Comparison of ENCODE assay signal across 21 cellular contexts in the genomic region with DNA sequence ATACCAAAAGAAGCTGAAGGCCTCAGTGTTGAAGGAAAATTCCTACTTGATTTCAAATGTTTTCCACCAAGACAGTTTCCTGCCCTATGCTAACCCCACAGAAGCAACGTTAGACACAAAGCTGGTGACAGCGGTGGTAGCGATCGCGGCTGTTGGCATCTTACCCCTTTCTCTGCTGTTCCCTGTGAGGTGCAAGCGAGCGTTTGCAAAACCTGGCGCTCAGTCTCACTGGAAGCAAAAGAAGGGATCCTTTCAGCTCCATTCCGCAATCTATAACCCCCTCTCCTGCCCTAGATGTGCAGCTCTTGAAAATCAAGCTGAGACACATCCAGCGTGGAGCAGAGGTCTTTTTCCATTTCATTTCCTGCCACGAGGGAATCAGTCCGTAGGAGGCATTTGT. TPM values are rescaled to one million over a fixed set of nuclear protein-coding genes. Genes with fewer than 3 reads are reported as not detected.
DNase-seq lines count a peak whose midpoint lies in the region; ATAC-seq, FAIRE-seq and TF ChIP-seq lines count a peak whose summit lies in the region.
"Had no signal": no experiment of that assay in that cellular context is flagged by ENCODE, and none has a peak within 500 bp of the region (broad histone marks: within the 10 kb centered on the region; RNA-seq: fewer than 3 reads in every experiment).

No MANE protein-coding gene starts in this region.

- no peak for TF ChIP-seq RAD21 in K562 (CRISPR knock-in tag; conservative IDR thresholded peaks at IDR 0.05 in 1 of 2, IDR thresholded peaks at IDR 0.05 in 1 of 2)

- peaks cover 6% of the 10 kb centered on the region; the same call in 1 of the 3 replicates for H3K4me1 Mint-ChIP-seq in GM23338
- no peaks in the 10 kb centered on the region for H3K4me1 Mint-ChIP-seq in activated naive CD4-positive, alpha-beta T cell treated with anti-CD3 and anti-CD28 coated beads, Interleukin-2, amount 10 ng/mL, durations not matched to agents 7 days and 5 days
- H3K4me1 Mint-ChIP-seq: CD14-positive monocyte had no signal

- no peaks in the 10 kb centered on the region for H3K27me3 Mint-ChIP-seq in GM23338 (ENCODE audit: insufficient read depth, low read depth, poor library complexity)
- H3K27me3 Mint-ChIP-seq in activated naive CD4-positive, alpha-beta T cell treated with anti-CD3 and anti-CD28 coated beads, Interleukin-2, amount 10 ng/mL, durations not matched to agents 7 days and 5 days: peaks cover 3% of the 10 kb centered on the region

- no peaks in the 10 kb centered on the region for H3K27me3 ChIP-seq in GM23338 (ENCODE audit: insufficient read depth)
- no peaks in the 10 kb centered on the region for H3K27me3 ChIP-seq in K562 (ENCODE audit: control insufficient read depth in 2 of 2, insufficient read depth in 2 of 2, low read length in 2 of 2)
- no peaks in the 10 kb centered on the region for H3K27me3 ChIP-seq in foreskin keratinocyte

- H3K36me3 ChIP-seq in GM23338 (ENCODE audit: insufficient read depth) (no peaks in the 10 kb centered on the region), K562 (ENCODE audit: control insufficient read depth, insufficient read depth, low read length) (no peaks in the 10 kb centered on the region)

- 48% methylated on average over 12 of the region's 12 CpGs for WGBS in K562 (ENCODE audit: insufficient coverage, low coverage, missing lambda C conversion rate)

- no peaks in the 10 kb centered on the region for H3K9me2 ChIP-seq in GM23338 (ENCODE audit: insufficient read depth)

- ATAC-seq in GM23338 (no peak), K562 (no peak), foreskin keratinocyte (no peak)
- ATAC-seq: CD8-positive, alpha-beta T cell; HCT116 had no signal

- H3K27ac ChIP-seq in GM23338 (ENCODE audit: low read depth) (no peak overlapping the region), K562 (ENCODE audit: extremely low read depth, low read depth, low read length) (no peak overlapping the region), foreskin keratinocyte (no peak overlapping the region)
- H3K27ac ChIP-seq: 22Rv1 had no signal

- H3K9me3 ChIP-seq in K562 (replicated peaks; ENCODE audit: control insufficient read depth, insufficient read depth, low read depth, low read length): no peaks in the 10 kb centered on the region

- FAIRE-seq in K562 (lab: Jason Lieb, UNC): no peak
- FAIRE-seq: D721Med, G401.6, GM12891, GM19239, H54 had no signal

- no peaks in the 10 kb centered on the region for H3K4me1 ChIP-seq in GM23338 (ENCODE audit: insufficient read depth)
- peaks cover 0 to 5% of the 10 kb centered on the region in 2 experiments; a peak in 3 of 5 replicates for H3K4me1 ChIP-seq in K562 (replicated peaks in 1 of 2; ENCODE audit: control insufficient read depth in 2 of 2, insufficient read depth in 2 of 2, low read length in 2 of 2)
- H3K4me1 ChIP-seq in foreskin keratinocyte: no peaks in the 10 kb centered on the region

- in situ Hi-C loops in K562 (cut with MboI): no loop called here

- intact Hi-C loops in K562 (cut with micrococcal nuclease): no loop called here

- no TSS peak for BruUV-seq in K562 (replicated peaks; lab: Mats Ljungman, UMichigan)

- TF ChIP-seq POLR2A in K562 (conservative IDR thresholded peaks at IDR 0.05): no peak

- H3K4me2 ChIP-seq in GM23338 (no peak overlapping the region), K562 (ENCODE audit: insufficient read depth, low read length) (no peak overlapping the region)

- H3K4me3 Mint-ChIP-seq in GM23338: no peak overlapping the region
- no peak overlapping the region for H3K4me3 Mint-ChIP-seq in activated naive CD4-positive, alpha-beta T cell treated with anti-CD3 and anti-CD28 coated beads, Interleukin-2, amount 10 ng/mL, durations not matched to agents 7 days and 5 days
- H3K4me3 Mint-ChIP-seq: CD14-positive monocyte; CD8-positive, alpha-beta T cell had no signal

- H3K27ac Mint-ChIP-seq in GM23338: no peak overlapping the region
- no peak overlapping the region for H3K27ac Mint-ChIP-seq in activated naive CD4-positive, alpha-beta T cell treated with anti-CD3 and anti-CD28 coated beads, Interleukin-2, amount 10 ng/mL, durations not matched to agents 7 days and 5 days
- H3K27ac Mint-ChIP-seq: CD14-positive monocyte; CD8-positive, alpha-beta T cell had no signal

- no peak overlapping the region for H3K9ac ChIP-seq in K562 (ENCODE audit: insufficient read depth in 1 of 2, low read depth in 2 of 2, low read length in 2 of 2)

- H2AFZ ChIP-seq in GM23338 (peak overlapping the region; percentile 47; the same call in 1 of the 2 replicates), K562 (ENCODE audit: low read depth, low read length) (peak overlapping the region; percentile 54; the same call in 1 of the 2 replicates)

- POLR2A ChIA-PET in K562 (lab: Yijun Ruan, JAX): interaction anchor here (0.6 to 0.8 kb wide), 2 partner anchors 9 to 18 kb away, joined by 3 read pairs; no protein-coding TSS in a partner anchor

- no peaks in the 10 kb centered on the region for H3K36me3 Mint-ChIP-seq in GM23338 (ENCODE audit: low read depth)
- H3K36me3 Mint-ChIP-seq in activated naive CD4-positive, alpha-beta T cell treated with anti-CD3 and anti-CD28 coated beads, Interleukin-2, amount 10 ng/mL, durations not matched to agents 7 days and 5 days: no peaks in the 10 kb centered on the region
- H3K36me3 Mint-ChIP-seq: CD14-positive monocyte; CD8-positive, alpha-beta T cell had no signal

- H3F3A ChIP-seq in GM23338 (replicated peaks; ENCODE audit: low read depth): no peaks in the 10 kb centered on the region

- no peaks in the 10 kb centered on the region for H3K9me1 ChIP-seq in K562 (ENCODE audit: control insufficient read depth, insufficient read depth, low read length)

- H3K4me3 ChIP-seq in GM23338: no peak overlapping the region
- no peak overlapping the region for H3K4me3 ChIP-seq in K562

- H3K79me2 ChIP-seq in GM23338 (replicated peaks; ENCODE audit: insufficient read depth): no peaks in the 10 kb centered on the region
- no peaks in the 10 kb centered on the region for H3K79me2 ChIP-seq in K562 (ENCODE audit: control insufficient read depth, insufficient read depth, low read length)

- no peak for TF ChIP-seq EP300 in K562 (IDR thresholded peaks at IDR 0.05; ENCODE audit: low read length)

- CTCF ChIA-PET in K562 (lab: Yijun Ruan, JAX; ENCODE audit: low intra/inter-chr PET ratio): no interaction called here
- CTCF ChIA-PET in activated naive CD4-positive, alpha-beta T cell treated with anti-CD3 and anti-CD28 coated beads, Interleukin-2, amount 10 ng/mL, durations not matched to agents 7 days and 5 days (lab: Charles Lee): no interaction called here

- H4K20me1 ChIP-seq in GM23338 (replicated peaks; ENCODE audit: insufficient read depth): no peaks in the 10 kb centered on the region
- H4K20me1 ChIP-seq in K562 (replicated peaks; ENCODE audit: control insufficient read depth, insufficient read depth, low read length): no peaks in the 10 kb centered on the region

- TF ChIP-seq CTCF in GM23338 (conservative IDR thresholded peaks at IDR 0.05; ENCODE audit: low read depth in 2 of 2): no peak
- no peak for TF ChIP-seq CTCF in K562 (IDR thresholded peaks at IDR 0.05 in 2 of 3, conservative IDR thresholded peaks at IDR 0.05 in 1 of 3; ENCODE audit: insufficient read depth in 2 of 3, low read depth in 1 of 3, low read length in 3 of 3)
- no peak for TF ChIP-seq CTCF in foreskin keratinocyte (conservative IDR thresholded peaks at IDR 0.05)

- H3K9me3 Mint-ChIP-seq in GM23338: no peaks in the 10 kb centered on the region; the same call in 1 of the 3 replicates
- no peaks in the 10 kb centered on the region for H3K9me3 Mint-ChIP-seq in activated naive CD4-positive, alpha-beta T cell treated with anti-CD3 and anti-CD28 coated beads, Interleukin-2, amount 10 ng/mL, durations not matched to agents 7 days and 5 days

- DNase-seq in GM23338 (ENCODE audit: low spot score): no peak
- no peak for DNase-seq in K562 (ENCODE audit: extremely low read depth in 1 of 4, low spot score in 3 of 4)
- DNase-seq in inferior parietal cortex (ENCODE audit: extremely low spot score): peak; percentile 21
- peak; percentile 2 for DNase-seq in putamen (ENCODE audit: low spot score)
- DNase-seq in pons (ENCODE audit: low spot score): no peak
- no peak for DNase-seq in foreskin keratinocyte
- DNase-seq in kidney tubule cell (ENCODE audit: low spot score): no peak
- DNase-seq in activated naive CD4-positive, alpha-beta T cell treated with anti-CD3 and anti-CD28 coated beads, Interleukin-2, amount 10 ng/mL, durations not matched to agents 7 days and 5 days: no peak
- DNase-seq: CD8-positive, alpha-beta T cell; COR-L47; DMS153; DMS79 treated with DMSO at 0.1 percent for 48 hours; EL had no signal

TF ChIP-seq in K562, 482 proteins besides CTCF, POLR2A, EP300 and RAD21 (continues in another document):
- no peak for TF ChIP-seq PURB (CRISPR knock-in tag; IDR thresholded peaks at IDR 0.05; ENCODE audit: low read depth)
- no peak for TF ChIP-seq RBM34 (IDR thresholded peaks at IDR 0.05; ENCODE audit: borderline replicate concordance, insufficient read depth, low read length)
- TF ChIP-seq FOXK1 (CRISPR knock-in tag; IDR thresholded peaks at IDR 0.05; ENCODE audit: borderline replicate concordance): no peak
- TF ChIP-seq KLF16 (IDR thresholded peaks at IDR 0.05): no peak
- TF ChIP-seq ZNF274 (IDR thresholded peaks at IDR 0.05; ENCODE audit: borderline replicate concordance, low read depth, low read length): no peak
- TF ChIP-seq ZNF431 (CRISPR knock-in tag; IDR thresholded peaks at IDR 0.05): no peak

RNA-seq across cellular contexts. Expression of a gene that starts 20.1 kb away (rescaled TPM):
- total RNA-seq in GM23338 (2014; rRNA removed; shearing (Covaris generic)): 87.0 and 135 TPM in 2 replicates
- polyA plus RNA-seq in GM23338 (2016; fragmentation: Nextera tagmentation; extraction: Ambion mirVana) (110 and 119 TPM in 2 replicates), K562 (2011; rRNA removed) (16.7 and 29.0 TPM in 2 replicates), K562 (2014; fragmentation: Illumina TruSeq; extraction: Trizol) (14.9 and 20.5 TPM in 2 replicates), K562 (2014; fragmentation: Nextera tagmentation; extraction: Ambion mirVana) (10 to 100 TPM; 17.4 to 23.1 TPM), K562 (2014; rRNA removed) (28.8 and 35.7 TPM in 2 replicates), foreskin keratinocyte (0.68 and 0.71 TPM in 2 replicates)
- 13.4 and 28.3 TPM in 2 replicates for total RNA-seq in K562 (2011; cell fraction: chromatin; rRNA removed; ENCODE audit: low replicate concordance)
- 27.2 and 33.5 TPM in 2 replicates for total RNA-seq in K562 (2011; cell fraction: nucleolus; rRNA removed)
- 24.2 and 26.6 TPM in 2 replicates for total RNA-seq in K562 (2011; cell fraction: nucleoplasm; rRNA removed)
- total RNA-seq in K562 (2014; rRNA removed) (11.3 and 16.6 TPM in 2 replicates), K562 (2014; rRNA removed; fragmentation: Illumina TruSeq; extraction: Trizol) (9.3 and 11.0 TPM in 2 replicates), K562 (2015; rRNA removed; fragmentation: Illumina TruSeq; extraction: Trizol) (6.2 and 8.0 TPM in 2 replicates), K562 (2021) (8.3 and 11.1 TPM in 2 replicates), foreskin keratinocyte (0.81 and 1.2 TPM in 2 replicates)
- 22.2 and 66.4 TPM in 2 replicates for polyA plus RNA-seq in K562 (2011; cell fraction: cytosol; rRNA removed)
- polyA plus RNA-seq in K562 (2011; cell fraction: nucleus; rRNA removed): 29.5 and 79.3 TPM in 2 replicates
- 20.6 and 22.3 TPM in 2 replicates for polyA plus RNA-seq in K562 (2012)
- polyA minus RNA-seq in K562 (2011; rRNA and poly(A)+ RNA removed): 8.8 and 21.6 TPM in 2 replicates
- 6.0 and 9.3 TPM in 2 replicates for polyA minus RNA-seq in K562 (2011; cell fraction: cytosol; rRNA and poly(A)+ RNA removed)
- polyA minus RNA-seq in K562 (2011; cell fraction: nucleus; rRNA and poly(A)+ RNA removed): 38.2 and 39.5 TPM in 2 replicates

Comparison
In these comparisons a context has a peak if more than half of its experiments do, and no peak if none do; other contexts are left out.
1. DNase-seq: peak in inferior parietal cortex (single experiment) and putamen (single experiment); none in GM23338 (single experiment), K562 (0 of 4), pons (single experiment), foreskin keratinocyte (0 of 2), kidney tubule cell (single experiment) and activated naive CD4-positive, alpha-beta T cell treated with anti-CD3 and anti-CD28 coated beads, Interleukin-2, amount 10 ng/mL, durations not matched to agents 7 days and 5 days (single experiment).